1 cellular context compared by ENCODE assay signal in genomic region chr3:177827517-177828249, GRCh38.
TF ChIP-seq lines count a peak whose summit lies in the region.

No MANE protein-coding gene starts in this region.

TF ChIP-seq in HepG2, 621 proteins besides CTCF, POLR2A, EP300 and RAD21 (continued from another document and continues in another):
- TF ChIP-seq IKZF5 (CRISPR knock-in tag; IDR thresholded peaks at IDR 0.05) (peak; percentile 82), GATAD2A (CRISPR knock-in tag; IDR thresholded peaks at IDR 0.05) (peak; percentile 95), ZNF503 (CRISPR knock-in tag; IDR thresholded peaks at IDR 0.05) (peak; percentile 18; the same call in 1 of the 2 replicates), TARDBP (CRISPR knock-in tag; IDR thresholded peaks at IDR 0.05) (peak; percentile 62; the same call in 1 of the 2 replicates), MAF1 (CRISPR knock-in tag; IDR thresholded peaks at IDR 0.05; ENCODE audit: borderline replicate concordance) (no peak), NCOA2 (CRISPR knock-in tag; IDR thresholded peaks at IDR 0.05) (peak; percentile 72), ZNF563 (CRISPR knock-in tag; IDR thresholded peaks at IDR 0.05) (no peak), GATAD1 (CRISPR knock-in tag; IDR thresholded peaks at IDR 0.05) (0 out of 2 replicates have a peak, but pooled peaks have one; percentile 53), HNRNPLL (IDR thresholded peaks at IDR 0.05; ENCODE audit: low read depth, low read length, poor library complexity, severe bottlenecking) (no peak), ATF3 (CRISPR knock-in tag; IDR thresholded peaks at IDR 0.05) (peak; percentile 82), JUN (CRISPR knock-in tag; IDR thresholded peaks at IDR 0.05) (peak; percentile 74; the same call in 1 of the 2 replicates), IRF2 (CRISPR knock-in tag; IDR thresholded peaks at IDR 0.05) (peak; percentile 63; the same call in 1 of the 2 replicates), ZSCAN5A (CRISPR knock-in tag; IDR thresholded peaks at IDR 0.05; ENCODE audit: borderline replicate concordance) (peak; percentile 72; the same call in 1 of the 2 replicates), AHDC1 (CRISPR knock-in tag; IDR thresholded peaks at IDR 0.05; ENCODE audit: borderline replicate concordance) (peak; percentile 95), ARID5B (CRISPR knock-in tag; IDR thresholded peaks at IDR 0.05) (peak; percentile 92), KAT2B (IDR thresholded peaks at IDR 0.05; ENCODE audit: borderline replicate concordance, low read depth, low read length) (peak; percentile 69; the same call in 1 of the 2 replicates), NCOR1 (IDR thresholded peaks at IDR 0.05; ENCODE audit: borderline replicate concordance, low read length) (0 out of 2 replicates have a peak, but pooled peaks have one; percentile 55), DRAP1 (CRISPR knock-in tag; IDR thresholded peaks at IDR 0.05) (0 out of 2 replicates have a peak, but pooled peaks have one; percentile 31), ZKSCAN8 (CRISPR knock-in tag; IDR thresholded peaks at IDR 0.05; ENCODE audit: borderline replicate concordance) (0 out of 2 replicates have a peak, but pooled peaks have one; percentile 67), ZBTB34 (CRISPR knock-in tag; IDR thresholded peaks at IDR 0.05) (peak; percentile 85; the same call in 1 of the 2 replicates), ZNF883 (CRISPR knock-in tag; IDR thresholded peaks at IDR 0.05; ENCODE audit: not compliant biosample characterization) (no peak), ZNF691 (CRISPR knock-in tag; IDR thresholded peaks at IDR 0.05; ENCODE audit: borderline replicate concordance, low read depth) (no peak), ZBTB25 (CRISPR knock-in tag; IDR thresholded peaks at IDR 0.05) (peak; percentile 28; the same call in 1 of the 2 replicates), ZBTB14 (CRISPR knock-in tag; IDR thresholded peaks at IDR 0.05) (no peak), MIXL1 (CRISPR knock-in tag; IDR thresholded peaks at IDR 0.05) (peak; percentile 97), ELF4 (CRISPR knock-in tag; IDR thresholded peaks at IDR 0.05; ENCODE audit: borderline replicate concordance) (no peak), ZNF652 (CRISPR knock-in tag; IDR thresholded peaks at IDR 0.05; ENCODE audit: borderline replicate concordance, low read depth) (peak; percentile 39; the same call in 1 of the 2 replicates), PATZ1 (CRISPR knock-in tag; IDR thresholded peaks at IDR 0.05) (0 out of 2 replicates have a peak, but pooled peaks have one; percentile 27), MIER3 (CRISPR knock-in tag; IDR thresholded peaks at IDR 0.05; ENCODE audit: borderline replicate concordance) (peak; percentile 82; the same call in 1 of the 2 replicates), FOSL1 (CRISPR knock-in tag; IDR thresholded peaks at IDR 0.05; ENCODE audit: borderline replicate concordance) (peak; percentile 90), ZNF205 (CRISPR knock-in tag; IDR thresholded peaks at IDR 0.05) (peak; percentile 70; the same call in 1 of the 2 replicates)
